1 cellular context compared by ENCODE assay signal in genomic region chr9:75041041-75041440, GRCh38.
TF ChIP-seq lines count a peak whose summit lies in the region.

No MANE protein-coding gene starts in this region.

TF ChIP-seq in SK-N-SH, 30 proteins besides CTCF, POLR2A, EP300 and RAD21 (continued from another document):
- TF ChIP-seq NRF1 (IDR thresholded peaks at IDR 0.05; ENCODE audit: low read depth, low read length) (no peak), FOXJ3 (CRISPR knock-in tag; IDR thresholded peaks at IDR 0.05) (no peak), GATA2 (CRISPR knock-in tag; IDR thresholded peaks at IDR 0.05) (no peak), USF2 (IDR thresholded peaks at IDR 0.05; ENCODE audit: borderline replicate concordance, low read depth, low read length) (no peak), RXRA (IDR thresholded peaks at IDR 0.05; ENCODE audit: borderline replicate concordance, low read depth) (no peak), TAF1 (IDR thresholded peaks at IDR 0.05; ENCODE audit: borderline replicate concordance, low read depth, low read length) (no peak), GABPA (IDR thresholded peaks at IDR 0.05; ENCODE audit: low read depth) (no peak), RFX5 (IDR thresholded peaks at IDR 0.05; ENCODE audit: low read length) (no peak)
- TF ChIP-seq, protein P1, sequence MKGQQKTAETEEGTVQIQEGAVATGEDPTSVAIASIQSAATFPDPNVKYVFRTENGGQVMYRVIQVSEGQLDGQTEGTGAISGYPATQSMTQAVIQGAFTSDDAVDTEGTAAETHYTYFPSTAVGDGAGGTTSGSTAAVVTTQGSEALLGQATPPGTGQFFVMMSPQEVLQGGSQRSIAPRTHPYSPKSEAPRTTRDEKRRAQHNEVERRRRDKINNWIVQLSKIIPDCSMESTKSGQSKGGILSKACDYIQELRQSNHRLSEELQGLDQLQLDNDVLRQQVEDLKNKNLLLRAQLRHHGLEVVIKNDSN (IDR thresholded peaks at IDR 0.05; ENCODE audit: borderline replicate concordance, low read depth), result no peak
